In the genomic region with DNA sequence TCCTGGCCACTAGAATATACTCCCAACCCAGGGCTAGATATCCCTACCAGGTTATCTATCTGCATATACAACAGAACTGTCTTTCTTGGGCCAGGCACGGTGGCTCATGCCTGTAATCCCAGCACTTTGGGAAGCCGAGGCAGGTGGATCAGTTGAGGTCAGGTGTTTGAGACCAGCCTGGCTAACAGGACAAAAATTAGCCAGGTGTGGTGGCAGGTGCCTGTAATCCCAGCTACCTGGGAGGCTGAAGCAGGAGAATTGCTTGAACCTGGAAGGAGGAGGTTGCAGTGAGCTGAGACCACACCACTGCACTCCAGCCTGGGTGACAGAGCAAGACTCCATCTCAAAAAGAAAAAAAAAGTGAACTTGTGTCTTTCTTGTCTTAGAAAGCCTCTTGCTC, we compare ENCODE assay signal across 2 cellular contexts. TPM values are rescaled to one million over a fixed set of nuclear protein-coding genes. Genes with fewer than 3 reads are reported as not detected.
"Had no signal": no experiment of that assay in that cellular context is flagged by ENCODE, and none has a peak within 500 bp of the region (broad histone marks: within the 10 kb centered on the region; RNA-seq: fewer than 3 reads in every experiment).

No MANE protein-coding gene starts in this region.

RNA-seq across cellular contexts. Expression of a gene that starts 9.6 kb away (rescaled TPM):
- total RNA-seq: LHCN-M2, MCF 10A had no signal
